ENCODE assay signal across 8 cellular contexts in genomic region chr19:5679289-5680082, GRCh38. TPM values are rescaled to one million over a fixed set of nuclear protein-coding genes. Genes with fewer than 3 reads are reported as not detected.
DNase-seq lines count a peak whose midpoint lies in the region; ATAC-seq and TF ChIP-seq lines count a peak whose summit lies in the region.

No MANE protein-coding gene starts in this region.

- no peaks in the 10 kb centered on the region for H3F3A ChIP-seq in DOHH2 (ENCODE audit: control insufficient read depth, insufficient read depth)

- POLR2A ChIA-PET in RWPE1 (lab: Yijun Ruan, JAX; ENCODE audit: low non-redundant PET) = interaction anchor here (0.6 kb wide), 1 partner anchor 12 kb away, joined by 3 read pairs; no protein-coding TSS in a partner anchor

- CTCF ChIA-PET in RWPE1 (lab: Yijun Ruan, JAX) = interaction anchor here (0.6 to 1.1 kb wide), 3 partner anchors 9 to 932 kb away, joined by 3 to 5 read pairs (median 3); no protein-coding TSS in a partner anchor

- peak overlapping the region; percentile 76 for H2AFZ ChIP-seq in parathyroid adenoma

- DNase-seq in RWPE1 (ENCODE audit: low spot score) (no peak), G401 (ENCODE audit: low spot score) (no peak), NCI-H1048 (lab: John Stamatoyannopoulos, UW) (no peak)
- DNase-seq in stimulated activated CD4-positive, alpha-beta T cell treated with anti-CD3 and anti-CD28 coated beads, Interleukin-4, amount 100 ng/mL, for 24 hours = no peak

- H3K36me3 ChIP-seq in DOHH2 (ENCODE audit: control insufficient read depth, low read length) (peaks cover 2% of the 10 kb centered on the region), esophagus (ENCODE audit: control insufficient read depth in 2 of 2, insufficient read depth in 2 of 2, low read length in 1 of 2) (peaks cover 0 to 5% of the 10 kb centered on the region in 2 donors), parathyroid adenoma (ENCODE audit: control insufficient read depth, insufficient read depth, low read length) (no peaks in the 10 kb centered on the region)

- peaks cover 13% of the 10 kb centered on the region for H3K4me1 ChIP-seq in DOHH2 (ENCODE audit: control insufficient read depth, low read length)
- H3K4me1 ChIP-seq in esophagus (ENCODE audit: control insufficient read depth in 2 of 2, insufficient read depth in 2 of 2, low read length in 1 of 2) = peaks cover 4 to 11% of the 10 kb centered on the region in 2 donors
- H3K4me1 ChIP-seq in parathyroid adenoma = no peaks in the 10 kb centered on the region

- H3K9me3 ChIP-seq in DOHH2 (ENCODE audit: control insufficient read depth, insufficient read depth, low read length) = no peaks in the 10 kb centered on the region
- H3K9me3 ChIP-seq in esophagus (ENCODE audit: control insufficient read depth in 2 of 2, insufficient read depth in 1 of 2, low read depth in 1 of 2, low read length in 1 of 2) = no peaks in the 10 kb centered on the region
- H3K9me3 ChIP-seq in parathyroid adenoma (ENCODE audit: control insufficient read depth, low read length) = no peaks in the 10 kb centered on the region

- H3K9me2 ChIP-seq in DOHH2 (replicated peaks; ENCODE audit: control insufficient read depth, low read length) = no peaks in the 10 kb centered on the region

- ATAC-seq in HG03097 (IDR thresholded peaks at IDR 0.05; ENCODE audit: low FRiP score, unreplicated experiment) = no peak

- H3K79me2 ChIP-seq in DOHH2 (ENCODE audit: control insufficient read depth, low read length) = peaks cover 11% of the 10 kb centered on the region
- H3K79me2 ChIP-seq in parathyroid adenoma = no peaks in the 10 kb centered on the region

- no peaks in the 10 kb centered on the region for H4K20me1 ChIP-seq in DOHH2 (ENCODE audit: control insufficient read depth, insufficient read depth, low read depth, low read length)

- in situ Hi-C loops in G401 (cut with HindIII; ENCODE audit: low sequenced_read_pairs) = no loop called here

- H3K4me2 ChIP-seq in DOHH2 (ENCODE audit: low read length) (peak overlapping the region; percentile 98), parathyroid adenoma (ENCODE audit: low read length) (peak overlapping the region; percentile 98)

- H3K27me3 ChIP-seq in DOHH2 (ENCODE audit: control insufficient read depth, low read length) (0 out of 2 replicates have a peak, but pooled peaks cover 2% of the 10 kb centered on the region), esophagus (ENCODE audit: control insufficient read depth in 1 of 2, insufficient read depth in 2 of 2, low read length in 2 of 2) (no peaks in the 10 kb centered on the region), parathyroid adenoma (ENCODE audit: control insufficient read depth, insufficient read depth, low read length) (no peaks in the 10 kb centered on the region)

- WGBS in esophagus, 2 donors = 19 to 22% methylated on average over 26 of the region's 26 CpGs

- peak overlapping the region; percentile 97 for H3K4me3 ChIP-seq in DOHH2 (ENCODE audit: low read length)
- peak overlapping the region; percentile 67 to 82 for H3K4me3 ChIP-seq in esophagus (ENCODE audit: low read depth in 1 of 2, low read length in 2 of 2)
- H3K4me3 ChIP-seq in parathyroid adenoma (ENCODE audit: low read depth, low read length) = peak overlapping the region; percentile 98

- H3K27ac ChIP-seq in DOHH2 (ENCODE audit: low read depth, low read length) = peak overlapping the region; percentile 51; the same call in 1 of the 2 replicates
- H3K27ac ChIP-seq in RWPE1 = peak overlapping the region; percentile 91
- peak overlapping the region; percentile 89 to 91 for H3K27ac ChIP-seq in esophagus (ENCODE audit: low read depth in 2 of 2, low read length in 1 of 2)
- H3K27ac ChIP-seq in parathyroid adenoma = no peak overlapping the region

- TF ChIP-seq CTCF in DOHH2 (IDR thresholded peaks at IDR 0.05; ENCODE audit: low read depth, low read length, poor library complexity, severe bottlenecking) = no peak
- no peak for TF ChIP-seq CTCF in RWPE1 (conservative IDR thresholded peaks at IDR 0.05; ENCODE audit: low read depth)
- TF ChIP-seq CTCF in parathyroid adenoma (IDR thresholded peaks at IDR 0.05) = peak; percentile 10

- H3K9ac ChIP-seq in parathyroid adenoma = no peak overlapping the region

RNA-seq across cellular contexts. Expression of gene MICOS13, which starts 0.8 kb away (rescaled TPM):
- polyA plus RNA-seq in esophagus = 100 to 1,000 TPM in 1 of 2 donors, 10 to 100 TPM in 1; 86.8 to 104 TPM
- total RNA-seq in G401 (2014; rRNA removed; shearing (Covaris generic)) = 36.5 and 74.5 TPM in 2 replicates

RNA-seq across cellular contexts. Expression of gene HSD11B1L, which starts 1.3 kb away (rescaled TPM):
- polyA plus RNA-seq in esophagus = 1 to 10 TPM; 3.8 to 4.1 TPM
- total RNA-seq in G401 (2014; rRNA removed; shearing (Covaris generic)) = 15.1 and 18.8 TPM in 2 replicates

RNA-seq across cellular contexts. Expression of gene RPL36, which starts 10.6 kb away (rescaled TPM):
- 1,000 to 10,000 TPM; 1,315 to 1,592 TPM for polyA plus RNA-seq in esophagus
- total RNA-seq in G401 (2014; rRNA removed; shearing (Covaris generic)) = 758 and 1,281 TPM in 2 replicates

RNA-seq across cellular contexts. Expression of gene LONP1, which starts 40.5 kb away (rescaled TPM):
- polyA plus RNA-seq in esophagus = 10 to 100 TPM; 19.3 to 36.1 TPM
- total RNA-seq in G401 (2014; rRNA removed; shearing (Covaris generic)) = 240 and 246 TPM in 2 replicates

RNA-seq across cellular contexts. Expression of gene CATSPERD, which starts 41.0 kb away (rescaled TPM):
- not detected for polyA plus RNA-seq in esophagus
- not detected in 2 replicates for total RNA-seq in G401 (2014; rRNA removed; shearing (Covaris generic))
